In genomic region chr12:54526800-54527630, GRCh38 we compare ENCODE assay signal across 7 cellular contexts. TPM values are rescaled to one million over a fixed set of nuclear protein-coding genes. Genes with fewer than 3 reads are reported as not detected.
A peak's percentile ranks its signal among the peaks of the same experiment; 100 is the strongest.
DNase-seq lines count a peak whose midpoint lies in the region; ATAC-seq and TF ChIP-seq lines count a peak whose summit lies in the region.

No MANE protein-coding gene starts in this region.

- H3K9me3 Mint-ChIP-seq in activated CD4-positive, alpha-beta memory T cell treated with anti-CD3 and anti-CD28 coated beads, Interleukin-2, amount 10 ng/mL, durations not matched to agents 7 days and 5 days, result no peaks in the 10 kb centered on the region

- TF ChIP-seq CTCF in LNCAP (IDR thresholded peaks at IDR 0.05) (peak; percentile 85), fibroblast of pulmonary artery (IDR thresholded peaks at IDR 0.05; ENCODE audit: low read length, missing control alignments) (peak; percentile 58)

- H3K79me1 ChIP-seq in trophoblast cell (ENCODE audit: low read length), result no peaks in the 10 kb centered on the region

- POLR2A ChIA-PET in activated CD4-positive, alpha-beta memory T cell treated with anti-CD3 and anti-CD28 coated beads, Interleukin-2, amount 10 ng/mL, durations not matched to agents 7 days and 5 days (lab: Charles Lee), result no interaction called here

- H3K4me1 Mint-ChIP-seq in activated CD4-positive, alpha-beta memory T cell treated with anti-CD3 and anti-CD28 coated beads, Interleukin-2, amount 10 ng/mL, durations not matched to agents 7 days and 5 days, result no peaks in the 10 kb centered on the region

- no peak overlapping the region for H2AFZ ChIP-seq in trophoblast cell (ENCODE audit: insufficient read depth, low read length, poor library complexity)

- H3K36me3 ChIP-seq in trophoblast cell (ENCODE audit: control insufficient read depth in 1 of 2, insufficient read depth in 2 of 2, low read length in 2 of 2), result no peaks in the 10 kb centered on the region

- H3K4me1 ChIP-seq in trophoblast cell (ENCODE audit: control insufficient read depth in 1 of 2, insufficient read depth in 2 of 2, low read length in 2 of 2), result no peaks in the 10 kb centered on the region

- CTCF ChIA-PET in activated CD4-positive, alpha-beta memory T cell treated with anti-CD3 and anti-CD28 coated beads, Interleukin-2, amount 10 ng/mL, durations not matched to agents 7 days and 5 days (lab: Charles Lee), result interaction anchor here (0.5 to 2.4 kb wide), 18 partner anchors 8 to 185 kb away, joined by 3 to 9 read pairs (median 4); partner anchors contain the start of genes NCKAP1L and PDE1B

- no peak overlapping the region for H3K4me2 ChIP-seq in trophoblast cell (ENCODE audit: low read length)

- H2AK5ac ChIP-seq in trophoblast cell (ENCODE audit: low read length), result no peak overlapping the region

- H3K14ac ChIP-seq in trophoblast cell (ENCODE audit: low read length), result no peak overlapping the region

- peaks cover 94% of the 10 kb centered on the region for H3K36me3 Mint-ChIP-seq in activated CD4-positive, alpha-beta memory T cell treated with anti-CD3 and anti-CD28 coated beads, Interleukin-2, amount 10 ng/mL, durations not matched to agents 7 days and 5 days (ENCODE audit: low read depth)

- no peak overlapping the region for H3K18ac ChIP-seq in trophoblast cell (ENCODE audit: low read length)

- H3K23ac ChIP-seq in trophoblast cell (ENCODE audit: low read length), result no peak overlapping the region

- DNase-seq in G401 (ENCODE audit: low spot score) (peak; percentile 27), fibroblast of pulmonary artery (ENCODE audit: low read depth) (peak; percentile 24), trophoblast cell (peak; percentile 7 to 52), NCI-H2171 (lab: John Stamatoyannopoulos, UW) (no peak)
- peak; percentile 45 for DNase-seq in activated CD4-positive, alpha-beta memory T cell treated with anti-CD3 and anti-CD28 coated beads, Interleukin-2, amount 10 ng/mL, durations not matched to agents 7 days and 5 days

- H2BK12ac ChIP-seq in trophoblast cell (ENCODE audit: low read length), result no peak overlapping the region

- H2BK5ac ChIP-seq in trophoblast cell (ENCODE audit: low read depth, low read length, poor library complexity), result no peak overlapping the region

- H3K4me3 ChIP-seq in fibroblast of pulmonary artery (replicated peaks; ENCODE audit: low read depth, low read length) (no peak overlapping the region), trophoblast cell (ENCODE audit: low read depth, low read length) (no peak overlapping the region)

- no peak overlapping the region for H4K91ac ChIP-seq in trophoblast cell (ENCODE audit: low read depth, low read length)

- no peaks in the 10 kb centered on the region for H3K27me3 Mint-ChIP-seq in activated CD4-positive, alpha-beta memory T cell treated with anti-CD3 and anti-CD28 coated beads, Interleukin-2, amount 10 ng/mL, durations not matched to agents 7 days and 5 days

- H3K27ac ChIP-seq in trophoblast cell (ENCODE audit: low read depth, low read length), result no peak overlapping the region

- no peak overlapping the region for H3K27ac Mint-ChIP-seq in activated CD4-positive, alpha-beta memory T cell treated with anti-CD3 and anti-CD28 coated beads, Interleukin-2, amount 10 ng/mL, durations not matched to agents 7 days and 5 days

- in situ Hi-C loops in G401 (cut with HindIII; ENCODE audit: low sequenced_read_pairs), result no loop called here

- no peak for ATAC-seq in HG03354 (IDR thresholded peaks at IDR 0.05; ENCODE audit: poor library complexity, severe bottlenecking, unreplicated experiment)

- H4K8ac ChIP-seq in trophoblast cell (ENCODE audit: low read depth, low read length), result no peak overlapping the region

- no CpG with 5 or more reads among the region's 9 CpGs for WGBS in trophoblast cell (ENCODE audit: extremely low coverage, insufficient coverage, insufficient read length)

- no peak overlapping the region for H2BK120ac ChIP-seq in trophoblast cell (ENCODE audit: insufficient read depth, low read length, poor library complexity)

- no peak overlapping the region for H3K4ac ChIP-seq in trophoblast cell (ENCODE audit: low read depth, low read length)

- no peak overlapping the region for H3K4me3 Mint-ChIP-seq in activated CD4-positive, alpha-beta memory T cell treated with anti-CD3 and anti-CD28 coated beads, Interleukin-2, amount 10 ng/mL, durations not matched to agents 7 days and 5 days

- H3K27me3 ChIP-seq in trophoblast cell (ENCODE audit: insufficient read depth, low read length), result no peaks in the 10 kb centered on the region

- H4K12ac ChIP-seq in trophoblast cell (ENCODE audit: low read depth, low read length), result no peak overlapping the region

- no peak overlapping the region for H3K9ac ChIP-seq in trophoblast cell (ENCODE audit: low read length)

- H3K79me2 ChIP-seq in trophoblast cell (ENCODE audit: control insufficient read depth, insufficient read depth, low read length, poor library complexity), result no peaks in the 10 kb centered on the region

- H3K9me3 ChIP-seq in trophoblast cell (ENCODE audit: insufficient read depth, low read depth, low read length), result no peaks in the 10 kb centered on the region

RNA-seq across cellular contexts. Expression of gene PDE1B, which starts 22.4 kb away (rescaled TPM):
- total RNA-seq in G401 (2014; rRNA removed; shearing (Covaris generic)), result not detected in 2 replicates
- total RNA-seq in activated CD4-positive, alpha-beta memory T cell treated with anti-CD3 and anti-CD28 coated beads, Interleukin-2, amount 10 ng/mL, durations not matched to agents 7 days and 5 days, result 10 to 100 TPM; 11.5 to 12.0 TPM
- 0.04 and 0.07 TPM in 2 replicates for polyA plus RNA-seq in trophoblast cell (2013)

RNA-seq across cellular contexts. Expression of gene NCKAP1L, which starts 29.5 kb away (rescaled TPM):
- not detected in 2 replicates for total RNA-seq in G401 (2014; rRNA removed; shearing (Covaris generic))
- total RNA-seq in activated CD4-positive, alpha-beta memory T cell treated with anti-CD3 and anti-CD28 coated beads, Interleukin-2, amount 10 ng/mL, durations not matched to agents 7 days and 5 days, result 100 to 1,000 TPM; 188 to 189 TPM
- polyA plus RNA-seq in trophoblast cell (2013), result 0.01 TPM in 2 replicates

RNA-seq across cellular contexts. Expression of gene GTSF1, which starts 53.6 kb away (rescaled TPM):
- not detected in 2 replicates for total RNA-seq in G401 (2014; rRNA removed; shearing (Covaris generic))
- total RNA-seq in activated CD4-positive, alpha-beta memory T cell treated with anti-CD3 and anti-CD28 coated beads, Interleukin-2, amount 10 ng/mL, durations not matched to agents 7 days and 5 days, result 10 to 100 TPM; 14.9 to 16.4 TPM
- polyA plus RNA-seq in trophoblast cell (2013), result not detected in 2 replicates

Comparison
In these comparisons a context has a peak if more than half of its experiments do, and no peak if none do; other contexts are left out.
1. RNA of gene PDE1B, which starts 22.4 kb away (total RNA-seq): 11.5 to 12.0 TPM in activated CD4-positive, alpha-beta memory T cell treated with anti-CD3 and anti-CD28 coated beads, Interleukin-2, amount 10 ng/mL, durations not matched to agents 7 days and 5 days; not detected in G401; every median in the first group is over 10 times any median in the second.
2. RNA of gene NCKAP1L, which starts 29.5 kb away (total RNA-seq): 188 to 189 TPM in activated CD4-positive, alpha-beta memory T cell treated with anti-CD3 and anti-CD28 coated beads, Interleukin-2, amount 10 ng/mL, durations not matched to agents 7 days and 5 days; not detected in G401; every median in the first group is over 100 times any median in the second.
3. RNA of gene GTSF1, which starts 53.6 kb away (total RNA-seq): 14.9 to 16.4 TPM in activated CD4-positive, alpha-beta memory T cell treated with anti-CD3 and anti-CD28 coated beads, Interleukin-2, amount 10 ng/mL, durations not matched to agents 7 days and 5 days; not detected in G401; every median in the first group is over 10 times any median in the second.